In the genomic region with DNA sequence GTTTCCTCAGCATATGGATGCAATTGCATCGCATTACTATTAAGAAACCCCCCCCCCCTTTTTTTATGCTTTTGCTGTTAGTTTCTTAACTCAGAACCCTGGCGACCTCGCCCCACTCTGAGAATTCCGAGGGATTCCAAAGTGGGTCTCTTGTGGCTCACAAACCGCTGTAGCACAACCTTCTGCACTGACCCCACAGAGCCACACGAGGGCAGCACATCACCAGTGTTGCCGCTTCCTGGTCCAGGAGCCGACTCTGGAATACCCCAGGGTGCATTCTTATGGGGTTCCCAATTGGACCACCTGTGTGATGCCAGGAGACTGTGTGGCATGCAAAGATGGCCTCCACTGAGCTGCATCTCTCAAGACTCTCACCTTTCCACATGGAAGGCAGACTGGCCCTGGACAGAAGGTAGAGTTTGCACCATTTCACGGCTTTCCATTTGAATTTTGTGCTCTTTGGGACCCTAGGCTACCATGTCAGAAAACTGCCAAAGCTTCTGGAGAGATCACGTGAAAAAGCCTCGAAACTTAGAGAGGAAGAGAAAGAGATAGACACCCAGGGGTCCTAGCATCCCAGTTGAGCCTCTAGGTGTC, we compare ENCODE assay signal across 8 cellular contexts.
DNase-seq lines count a peak whose midpoint lies in the region; ATAC-seq and TF ChIP-seq lines count a peak whose summit lies in the region.

No MANE protein-coding gene starts in this region.

- POLR2A ChIA-PET in naive thymus-derived CD8-positive, alpha-beta T cell (lab: Charles Lee) = no interaction called here

- no peak overlapping the region for H3K56ac ChIP-seq in H9 (ENCODE audit: insufficient read length, low read depth, low read length)

- no peak overlapping the region for H3K9ac ChIP-seq in H9 (ENCODE audit: extremely low read depth, insufficient read length, low read length)

- no peaks in the 10 kb centered on the region for H4K20me1 ChIP-seq in H9 (ENCODE audit: control insufficient read depth, insufficient read depth, insufficient read length)

- H3K36me3 Mint-ChIP-seq in H9 (ENCODE audit: insufficient read depth in 1 of 3, low read depth in 3 of 3) = peaks cover 0 to 9% (median 3%) of the 10 kb centered on the region in 3 experiments; a peak in 3 of 7 replicates
- H3K36me3 Mint-ChIP-seq in naive thymus-derived CD8-positive, alpha-beta T cell = no peaks in the 10 kb centered on the region

- H4K91ac ChIP-seq in H9 (ENCODE audit: insufficient read length, low read depth, low read length) = no peak overlapping the region

- no peak overlapping the region for H3K4ac ChIP-seq in H9 (ENCODE audit: low read depth, low read length)

- no peak overlapping the region for H2BK5ac ChIP-seq in H9 (ENCODE audit: insufficient read length, low read length)

- H3K14ac ChIP-seq in H9 (ENCODE audit: insufficient read depth, low read length) = no peak overlapping the region

- no peak overlapping the region for H4K8ac ChIP-seq in H9 (replicated peaks; ENCODE audit: insufficient read length, low read depth, low read length)

- no peak overlapping the region for H3K23ac ChIP-seq in H9 (ENCODE audit: insufficient read length, low read depth, low read length)

- H3K27me3 ChIP-seq in H9 (ENCODE audit: insufficient read depth, low read length) = no peaks in the 10 kb centered on the region; the same call in 1 of the 2 replicates

- no CpG with 5 or more reads among the region's 11 CpGs for WGBS in H9 (ENCODE audit: extremely low coverage, insufficient read length, low lambda C conversion rate)

- no peak overlapping the region for H3T11ph ChIP-seq in H9 (ENCODE audit: low read length)

- no peaks in the 10 kb centered on the region for H3K9me3 ChIP-seq in H9 (ENCODE audit: control insufficient read depth, low read depth, low read length)

- no peaks in the 10 kb centered on the region for H3K23me2 ChIP-seq in H9 (ENCODE audit: insufficient read length, low read depth, low read length, poor library complexity, severe bottlenecking)

- no peak overlapping the region for H2BK15ac ChIP-seq in H9 (ENCODE audit: low read depth, low read length)

- peaks cover 73% of the 10 kb centered on the region for H3K27me3 Mint-ChIP-seq in H9 (ENCODE audit: low read depth)
- peaks cover 13 to 62% (median 19%) of the 10 kb centered on the region in 5 donors for H3K27me3 Mint-ChIP-seq in naive thymus-derived CD8-positive, alpha-beta T cell

- no peak overlapping the region for H3K4me3 ChIP-seq in fibroblast of villous mesenchyme (ENCODE audit: low read depth, low read length)

- no peak overlapping the region for H2AK5ac ChIP-seq in H9 (ENCODE audit: insufficient read length, low read length)

- H3K4me1 ChIP-seq in H9 (ENCODE audit: insufficient read depth, low read length) = no peaks in the 10 kb centered on the region

- ATAC-seq in naive thymus-derived CD8-positive, alpha-beta T cell = no peak

- H3K9me3 Mint-ChIP-seq in H9 = peaks cover 5 to 9% of the 10 kb centered on the region in 2 experiments; a peak in 3 of 5 replicates
- H3K9me3 Mint-ChIP-seq in naive thymus-derived CD8-positive, alpha-beta T cell = peaks cover 0 to 2% (median 0%) of the 10 kb centered on the region in 9 donors

- H3K4me2 ChIP-seq in H9 (ENCODE audit: insufficient read depth, insufficient read length, low read length) = no peak overlapping the region

- no peak overlapping the region for H2BK12ac ChIP-seq in H9 (ENCODE audit: insufficient read length, low read depth, low read length)

- peak; percentile 85 for DNase-seq in D341Med (ENCODE audit: low spot score)
- DNase-seq in H9 = peak; percentile 84
- DNase-seq in RPMI8226 = peak; percentile 45
- DNase-seq in fibroblast of villous mesenchyme (ENCODE audit: low read depth) = peak; percentile 12
- DNase-seq in retina = peak; percentile 66
- DNase-seq in effector CD4-positive, alpha-beta T cell = no peak
- no peak for DNase-seq in naive thymus-derived CD8-positive, alpha-beta T cell
- DNase-seq in HCEC 1CT = no peak

- peak overlapping the region in 1 of 3 experiments; percentile 83; a peak in 2 of 7 replicates for H3K27ac Mint-ChIP-seq in H9
- H3K27ac Mint-ChIP-seq in naive thymus-derived CD8-positive, alpha-beta T cell = peak overlapping the region in 1 of 10 donors; percentile 14

- no peak overlapping the region for H2BK120ac ChIP-seq in H9 (ENCODE audit: low read depth, low read length, poor library complexity, severe bottlenecking)

- no peaks in the 10 kb centered on the region for H3K79me1 ChIP-seq in H9 (ENCODE audit: insufficient read depth, low read depth, low read length, poor library complexity, severe bottlenecking)

- H3K27ac ChIP-seq in H9 (ENCODE audit: insufficient read length, low read depth, low read length) = no peak overlapping the region

- no peak overlapping the region for H2BK20ac ChIP-seq in H9 (ENCODE audit: low read depth, low read length, poor library complexity, severe bottlenecking)

- peak; percentile 84 for TF ChIP-seq CTCF in H9 (conservative IDR thresholded peaks at IDR 0.05)
- peak; percentile 72 for TF ChIP-seq CTCF in fibroblast of villous mesenchyme (IDR thresholded peaks at IDR 0.05; ENCODE audit: insufficient read depth, low read depth, low read length)

- H4K5ac ChIP-seq in H9 (ENCODE audit: insufficient read length, low read depth, low read length) = no peak overlapping the region

- H2AFZ ChIP-seq in H9 (ENCODE audit: low read length) = no peak overlapping the region

- H3K18ac ChIP-seq in H9 (ENCODE audit: insufficient read length, low read depth, low read length) = no peak overlapping the region

- no peaks in the 10 kb centered on the region for H3K79me2 ChIP-seq in H9 (ENCODE audit: insufficient read depth, low read length)

- peaks cover 2 to 7% of the 10 kb centered on the region in 2 experiments; a peak in 1 of 4 replicates for H3K4me1 Mint-ChIP-seq in H9
- H3K4me1 Mint-ChIP-seq in naive thymus-derived CD8-positive, alpha-beta T cell = no peaks in the 10 kb centered on the region

- H3K4me3 Mint-ChIP-seq in H9 = no peak overlapping the region
- no peak overlapping the region for H3K4me3 Mint-ChIP-seq in naive thymus-derived CD8-positive, alpha-beta T cell

Comparison
In these comparisons a context has a peak if more than half of its experiments do, and no peak if none do; other contexts are left out.
1. DNase-seq: peak in D341Med (single experiment), H9 (single experiment), RPMI8226 (single experiment), fibroblast of villous mesenchyme (single experiment) and retina (single experiment); none in effector CD4-positive, alpha-beta T cell (single experiment), naive thymus-derived CD8-positive, alpha-beta T cell (0 of 10) and HCEC 1CT (single experiment).